ENCODE assay signal across 1 cellular context in the genomic region with DNA sequence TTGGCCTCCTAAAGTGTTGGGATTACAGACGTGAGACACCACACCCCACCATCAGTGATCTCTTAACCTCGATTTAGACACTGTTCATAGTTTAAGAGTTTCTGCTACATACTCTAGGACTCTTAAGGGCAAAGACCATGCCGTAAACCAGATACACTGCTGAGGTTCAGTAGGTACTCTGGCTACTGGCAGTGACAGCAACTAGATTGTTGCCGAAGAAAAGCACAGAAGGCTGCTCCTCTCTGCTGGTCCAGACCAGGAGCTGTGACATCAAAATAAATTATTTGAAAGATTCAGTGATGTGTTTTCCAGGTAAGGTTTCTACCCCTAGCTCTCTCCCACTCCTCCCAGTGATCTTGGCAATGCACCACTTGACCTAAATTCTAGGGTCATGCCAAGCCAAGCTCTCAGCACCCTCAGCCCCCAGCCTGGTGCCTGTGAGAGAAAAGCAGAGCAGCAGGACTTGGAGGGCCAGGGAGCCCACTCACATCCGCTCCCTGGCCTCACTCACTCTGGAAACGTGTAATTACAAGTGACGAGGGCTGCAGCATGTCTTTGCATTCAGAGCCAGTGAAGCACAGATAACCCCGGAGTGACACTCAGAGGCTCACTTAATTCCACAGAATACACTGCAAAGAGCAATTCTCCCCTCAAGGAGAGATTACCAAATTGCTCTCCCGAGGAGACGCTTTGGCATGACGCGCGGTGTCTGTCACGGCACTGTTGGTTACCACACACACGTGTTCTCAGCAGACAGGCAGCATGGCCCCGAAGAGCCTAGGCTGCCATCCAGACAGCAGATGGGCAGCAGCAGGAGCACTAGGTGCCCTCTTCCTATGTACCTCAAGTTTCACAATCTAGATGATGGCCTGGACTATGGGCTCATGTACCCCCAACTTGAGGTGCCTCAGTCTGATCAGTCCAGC.
TF ChIP-seq lines count a peak whose summit lies in the region.

No MANE protein-coding gene starts in this region.

TF ChIP-seq in SK-N-SH, 30 proteins besides CTCF, POLR2A, EP300 and RAD21 (continued from another document):
- TF ChIP-seq, protein P1, sequence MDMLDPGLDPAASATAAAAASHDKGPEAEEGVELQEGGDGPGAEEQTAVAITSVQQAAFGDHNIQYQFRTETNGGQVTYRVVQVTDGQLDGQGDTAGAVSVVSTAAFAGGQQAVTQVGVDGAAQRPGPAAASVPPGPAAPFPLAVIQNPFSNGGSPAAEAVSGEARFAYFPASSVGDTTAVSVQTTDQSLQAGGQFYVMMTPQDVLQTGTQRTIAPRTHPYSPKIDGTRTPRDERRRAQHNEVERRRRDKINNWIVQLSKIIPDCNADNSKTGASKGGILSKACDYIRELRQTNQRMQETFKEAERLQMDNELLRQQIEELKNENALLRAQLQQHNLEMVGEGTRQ (IDR thresholded peaks at IDR 0.05; ENCODE audit: borderline replicate concordance, low read depth, low read length): 0 out of 2 replicates have a peak, but pooled peaks have one; percentile 11
- no peak for TF ChIP-seq ELF1 (IDR thresholded peaks at IDR 0.05)
- TF ChIP-seq TEAD4 (IDR thresholded peaks at IDR 0.05; ENCODE audit: borderline replicate concordance, insufficient read depth): peak; percentile 45; the same call in 1 of the 2 replicates
- peak; percentile 96 for TF ChIP-seq TCF12 (IDR thresholded peaks at IDR 0.05)
- TF ChIP-seq, protein P2, sequence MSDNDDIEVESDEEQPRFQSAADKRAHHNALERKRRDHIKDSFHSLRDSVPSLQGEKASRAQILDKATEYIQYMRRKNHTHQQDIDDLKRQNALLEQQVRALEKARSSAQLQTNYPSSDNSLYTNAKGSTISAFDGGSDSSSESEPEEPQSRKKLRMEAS (IDR thresholded peaks at IDR 0.05; ENCODE audit: low read depth): peak; percentile 88
- no peak for TF ChIP-seq YY1 (IDR thresholded peaks at IDR 0.05; ENCODE audit: low read depth)
- TF ChIP-seq RXRA (IDR thresholded peaks at IDR 0.05; ENCODE audit: borderline replicate concordance, low read depth): no peak; the same call in 1 of the 2 replicates
- TF ChIP-seq, protein P3, sequence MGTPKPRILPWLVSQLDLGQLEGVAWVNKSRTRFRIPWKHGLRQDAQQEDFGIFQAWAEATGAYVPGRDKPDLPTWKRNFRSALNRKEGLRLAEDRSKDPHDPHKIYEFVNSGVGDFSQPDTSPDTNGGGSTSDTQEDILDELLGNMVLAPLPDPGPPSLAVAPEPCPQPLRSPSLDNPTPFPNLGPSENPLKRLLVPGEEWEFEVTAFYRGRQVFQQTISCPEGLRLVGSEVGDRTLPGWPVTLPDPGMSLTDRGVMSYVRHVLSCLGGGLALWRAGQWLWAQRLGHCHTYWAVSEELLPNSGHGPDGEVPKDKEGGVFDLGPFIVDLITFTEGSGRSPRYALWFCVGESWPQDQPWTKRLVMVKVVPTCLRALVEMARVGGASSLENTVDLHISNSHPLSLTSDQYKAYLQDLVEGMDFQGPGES (IDR thresholded peaks at IDR 0.05; ENCODE audit: low read depth, low read length): no peak
- peak; percentile 70 for TF ChIP-seq POLR2AphosphoS5 (IDR thresholded peaks at IDR 0.05; ENCODE audit: low read depth, low read length)
- peak; percentile 37; the same call in 1 of the 2 replicates for TF ChIP-seq NFIC (IDR thresholded peaks at IDR 0.05; ENCODE audit: borderline replicate concordance)
- TF ChIP-seq FOXJ3 (CRISPR knock-in tag; IDR thresholded peaks at IDR 0.05): peak; percentile 95
- TF ChIP-seq, protein P4, sequence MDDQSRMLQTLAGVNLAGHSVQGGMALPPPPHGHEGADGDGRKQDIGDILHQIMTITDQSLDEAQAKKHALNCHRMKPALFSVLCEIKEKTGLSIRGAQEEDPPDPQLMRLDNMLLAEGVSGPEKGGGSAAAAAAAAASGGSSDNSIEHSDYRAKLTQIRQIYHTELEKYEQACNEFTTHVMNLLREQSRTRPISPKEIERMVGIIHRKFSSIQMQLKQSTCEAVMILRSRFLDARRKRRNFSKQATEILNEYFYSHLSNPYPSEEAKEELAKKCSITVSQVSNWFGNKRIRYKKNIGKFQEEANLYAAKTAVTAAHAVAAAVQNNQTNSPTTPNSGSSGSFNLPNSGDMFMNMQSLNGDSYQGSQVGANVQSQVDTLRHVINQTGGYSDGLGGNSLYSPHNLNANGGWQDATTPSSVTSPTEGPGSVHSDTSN (IDR thresholded peaks at IDR 0.05): peak; percentile 89
